ENCODE assay signal across 8 cellular contexts in genomic region chr1:101178688-101179491, GRCh38.
A peak's percentile ranks its signal among the peaks of the same experiment; 100 is the strongest.
DNase-seq lines count a peak whose midpoint lies in the region; ATAC-seq and TF ChIP-seq lines count a peak whose summit lies in the region.

No MANE protein-coding gene starts in this region.

- H3K4me2 ChIP-seq in SU-DHL-6 (ENCODE audit: low read depth, low read length, poor library complexity, severe bottlenecking): peak overlapping the region; percentile 35

- peak overlapping the region; percentile 64 to 76 for H3K4me3 Mint-ChIP-seq in stimulated activated naive B cell treated with anti-CD40 and anti-IgM and Interleukin-4, amounts not matched to agents 10 μg/mL and 1 μg/mL and 100 μg/mL, for 72 hours

- peak; percentile 94 for ATAC-seq in HG02884 (IDR thresholded peaks at IDR 0.05; ENCODE audit: unreplicated experiment)
- peak; percentile 89 to 90 for ATAC-seq in stimulated activated naive B cell treated with anti-CD40 and anti-IgM and Interleukin-4, amounts not matched to agents 10 μg/mL and 1 μg/mL and 100 μg/mL, for 72 hours (replicated peaks)

- no peaks in the 10 kb centered on the region for H3K9me3 ChIP-seq in SU-DHL-6 (ENCODE audit: insufficient read depth, low read length)

- no peak for TF ChIP-seq CTCF in SU-DHL-6 (IDR thresholded peaks at IDR 0.05; ENCODE audit: insufficient read depth, low read length, poor library complexity, severe bottlenecking)

- no peaks in the 10 kb centered on the region for H3K9me2 ChIP-seq in SU-DHL-6 (replicated peaks; ENCODE audit: insufficient read depth, low read length)

- no peaks in the 10 kb centered on the region for H3K27me3 Mint-ChIP-seq in stimulated activated naive B cell treated with anti-CD40 and anti-IgM and Interleukin-4, amounts not matched to agents 10 μg/mL and 1 μg/mL and 100 μg/mL, for 72 hours

- no peaks in the 10 kb centered on the region for H3K9me3 Mint-ChIP-seq in stimulated activated naive B cell treated with anti-CD40 and anti-IgM and Interleukin-4, amounts not matched to agents 10 μg/mL and 1 μg/mL and 100 μg/mL, for 72 hours

- no peaks in the 10 kb centered on the region for H3K36me3 Mint-ChIP-seq in stimulated activated naive B cell treated with anti-CD40 and anti-IgM and Interleukin-4, amounts not matched to agents 10 μg/mL and 1 μg/mL and 100 μg/mL, for 72 hours

- H3F3A ChIP-seq in SU-DHL-6 (ENCODE audit: insufficient read depth): no peaks in the 10 kb centered on the region

- DNase-seq in activated T-cell treated with anti-CD3 and anti-CD28 coated beads for 4 hours (peak; percentile 9), DMS53 treated with DMSO at 0.1 percent for 48 hours (lab: John Stamatoyannopoulos, UW; ENCODE audit: unreplicated experiment) (no peak), GM03348 (ENCODE audit: low spot score) (no peak), OCI-M2 (lab: John Stamatoyannopoulos, UW; ENCODE audit: unreplicated experiment) (no peak)
- no peak for DNase-seq in activated T-cell treated with anti-CD3 and anti-CD28 coated beads, Interleukin-2, amount 50 U/mL, for 1 hour
- peak; percentile 17 for DNase-seq in stimulated activated naive B cell treated with anti-CD40 and anti-IgM and Interleukin-4, amounts not matched to agents 10 μg/mL and 1 μg/mL and 100 μg/mL, for 72 hours

- peaks cover 22 to 36% of the 10 kb centered on the region in 2 donors for H3K4me1 Mint-ChIP-seq in stimulated activated naive B cell treated with anti-CD40 and anti-IgM and Interleukin-4, amounts not matched to agents 10 μg/mL and 1 μg/mL and 100 μg/mL, for 72 hours

- peak overlapping the region; percentile 89 for H3K27ac Mint-ChIP-seq in stimulated activated naive B cell treated with anti-CD40 and anti-IgM and Interleukin-4, amounts not matched to agents 10 μg/mL and 1 μg/mL and 100 μg/mL, for 72 hours

- H3K36me3 ChIP-seq in SU-DHL-6 (ENCODE audit: low read length): no peaks in the 10 kb centered on the region

- H3K27ac ChIP-seq in SU-DHL-6 (ENCODE audit: low read depth, low read length): no peak overlapping the region

- no peaks in the 10 kb centered on the region for H3K27me3 ChIP-seq in SU-DHL-6 (ENCODE audit: low read length)

- H4K20me1 ChIP-seq in SU-DHL-6 (ENCODE audit: low read depth, low read length): no peaks in the 10 kb centered on the region

- H3K9ac ChIP-seq in SU-DHL-6 (ENCODE audit: low read length): no peak overlapping the region

- no peaks in the 10 kb centered on the region for H3K79me2 ChIP-seq in SU-DHL-6 (ENCODE audit: insufficient read depth, low read length)

- H3K4me3 ChIP-seq in SU-DHL-6 (ENCODE audit: insufficient read depth, low read length, poor library complexity, severe bottlenecking): no peak overlapping the region

- H2AFZ ChIP-seq in SU-DHL-6 (ENCODE audit: low read depth, low read length, severe bottlenecking): peak overlapping the region; percentile 40

Comparison
In these comparisons a context has a peak if more than half of its experiments do, and no peak if none do; other contexts are left out.
1. DNase-seq: peak in activated T-cell treated with anti-CD3 and anti-CD28 coated beads for 4 hours (single experiment) and stimulated activated naive B cell treated with anti-CD40 and anti-IgM and Interleukin-4, amounts not matched to agents 10 μg/mL and 1 μg/mL and 100 μg/mL, for 72 hours (single experiment); none in activated T-cell treated with anti-CD3 and anti-CD28 coated beads, Interleukin-2, amount 50 U/mL, for 1 hour (single experiment), DMS53 treated with DMSO at 0.1 percent for 48 hours (single experiment), GM03348 (single experiment) and OCI-M2 (single experiment).